In the genomic region with DNA sequence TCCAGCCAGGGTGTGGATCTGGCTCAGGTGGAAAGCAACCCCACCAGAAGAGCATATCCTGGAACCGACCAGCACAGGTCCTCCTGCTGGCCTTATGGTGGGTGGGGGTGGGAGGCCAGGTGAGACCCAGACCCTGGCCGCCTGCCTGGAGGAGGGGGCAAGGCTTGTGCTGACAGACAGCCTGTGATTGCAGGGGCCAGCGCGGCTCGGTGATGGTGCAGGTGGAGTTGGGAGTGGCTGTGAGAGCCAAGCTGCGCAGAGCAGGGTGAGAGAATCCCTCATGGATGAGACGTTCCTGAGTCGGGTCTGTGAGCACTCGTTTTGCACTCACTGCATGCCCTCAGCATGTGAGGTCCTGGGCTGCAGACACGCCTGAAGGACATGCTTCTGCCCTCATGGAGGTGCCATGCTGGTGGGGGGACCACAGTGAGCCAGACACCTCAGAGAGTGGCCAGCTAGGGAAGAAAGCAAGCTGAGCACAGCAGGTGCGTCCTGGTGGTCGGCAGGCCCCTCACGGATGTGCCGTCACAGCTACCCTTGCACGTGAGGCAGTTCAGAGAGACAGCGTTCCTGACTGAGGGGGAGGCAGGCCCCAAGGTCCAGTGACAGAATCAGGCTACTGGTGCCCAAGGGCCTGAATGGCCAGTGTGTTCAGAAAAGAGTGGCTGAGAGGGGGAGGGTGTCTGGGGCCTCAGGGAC, we compare ENCODE assay signal across 32 cellular contexts. TPM values are rescaled to one million over a fixed set of nuclear protein-coding genes. Genes with fewer than 3 reads are reported as not detected.
"Had no signal": no experiment of that assay in that cellular context is flagged by ENCODE, and none has a peak within 500 bp of the region (broad histone marks: within the 10 kb centered on the region; RNA-seq: fewer than 3 reads in every experiment).

No MANE protein-coding gene starts in this region.

- H3K9me3 ChIP-seq: MG63 had no signal

- H3K36me3 ChIP-seq: brain microvascular endothelial cell, MG63 had no signal

- H3K27ac ChIP-seq: brain microvascular endothelial cell, VCaP had no signal

- H3K4me3 ChIP-seq: MG63 had no signal

- H3K27me3 ChIP-seq: brain microvascular endothelial cell, MG63 had no signal

- DNase-seq: activated B cell treated with CpG ODN at 0.5 μM for 24 hours; activated CD4-positive, alpha-beta memory T cell treated with anti-CD3 and anti-CD28 coated beads for 36 hours; activated CD4-positive, alpha-beta T cell treated with anti-CD3 and anti-CD28 coated beads for 4 hours; activated CD4-positive, alpha-beta T cell treated with anti-CD3 and anti-CD28 coated beads, Interleukin-2, amount 50 U/mL, for 1 hour; activated CD4-positive, CD25-positive, alpha-beta regulatory T cell treated with anti-CD3 and anti-CD28 coated beads, Interleukin-2, amount 50 U/mL, for 72 hours; activated CD8-positive, alpha-beta memory T cell treated with anti-CD3 and anti-CD28 coated beads, Interleukin-2, amount 50 U/mL, for 4 hours; activated effector memory CD4-positive, alpha-beta T cell treated with anti-CD3 and anti-CD28 coated beads, Interleukin-2, amount 50 U/mL, for 16 hours; activated naive CD4-positive, alpha-beta T cell; activated naive CD4-positive, alpha-beta T cell treated with anti-CD3 and anti-CD28 coated beads, Interleukin-2, amount 50 U/mL, for 16 hours; activated naive CD8-positive, alpha-beta T cell treated with anti-CD3 and anti-CD28 coated beads for 36 hours; activated T-cell treated with anti-CD3 and anti-CD28 coated beads, Interleukin-2, amount 50 U/mL, for 48 hours; amniotic stem cell; aorta; brain microvascular endothelial cell; MG63; NCI-H1048; NCI-H1105 treated with DMSO at 0.1 percent for 48 hours; NCI-H1436 treated with DMSO at 0.1 percent for 48 hours; NCI-H1694 treated with DMSO at 0.1 percent for 48 hours; NCI-H2029; NCI-H2107; NCI-H2171; NCI-H526; NCI-H748 treated with DMSO at 0.1 percent for 48 hours; NK-92 treated with Interleukin-12 subunit alpha and Interleukin-12 subunit beta, amount 100 ng/mL, for 24 hours; OCI-M1; Right ventricle myocardium superior; SW 1271; T-helper 1 cell; T-helper 2 cell; T-helper 9 cell had no signal

RNA-seq across cellular contexts. Expression of a gene that starts 3.8 kb away (rescaled TPM):
- total RNA-seq: activated B cell treated with CpG ODN at 0.5 μM for 24 hours; activated CD4-positive, alpha-beta memory T cell treated with anti-CD3 and anti-CD28 coated beads for 36 hours; activated naive CD8-positive, alpha-beta T cell treated with anti-CD3 and anti-CD28 coated beads for 36 hours had no signal
